Comparison of ENCODE assay signal across 21 cellular contexts in genomic region chrX:6187256-6187655, GRCh38. TPM values are rescaled to one million over a fixed set of nuclear protein-coding genes. Genes with fewer than 3 reads are reported as not detected.
A peak's percentile ranks its signal among the peaks of the same experiment; 100 is the strongest.
DNase-seq lines count a peak whose midpoint lies in the region; ATAC-seq, FAIRE-seq and TF ChIP-seq lines count a peak whose summit lies in the region.
"Had no signal": no experiment of that assay in that cellular context is flagged by ENCODE, and none has a peak within 500 bp of the region (broad histone marks: within the 10 kb centered on the region; RNA-seq: fewer than 3 reads in every experiment).

No MANE protein-coding gene starts in this region.

- peaks cover 5% of the 10 kb centered on the region for H3K79me1 ChIP-seq in H9 (ENCODE audit: insufficient read depth, low read depth, low read length, poor library complexity, severe bottlenecking)

- peak overlapping the region; percentile 59 for H3K27ac ChIP-seq in C4-2B
- no peak overlapping the region for H3K27ac ChIP-seq in H9 (ENCODE audit: insufficient read length, low read depth, low read length)
- H3K27ac ChIP-seq in K562 (ENCODE audit: extremely low read depth, low read depth, low read length), result no peak overlapping the region
- no peak overlapping the region for H3K27ac ChIP-seq in spleen
- H3K27ac ChIP-seq: BLaER1 treated with 17β-estradiol and CSF1 and Interleukin-3, amounts not matched to agents 10 nM and 100 nM had no signal

- no peak for TF ChIP-seq RAD21 in K562 (CRISPR knock-in tag; conservative IDR thresholded peaks at IDR 0.05 in 1 of 2, IDR thresholded peaks at IDR 0.05 in 1 of 2)

- H2BK12ac ChIP-seq in H9 (ENCODE audit: insufficient read length, low read depth, low read length), result no peak overlapping the region

- in situ Hi-C loops in K562 (cut with MboI), result no loop called here

- no peak for TF ChIP-seq EP300 in K562 (IDR thresholded peaks at IDR 0.05; ENCODE audit: low read length)

- H3K18ac ChIP-seq in H9 (ENCODE audit: insufficient read length, low read depth, low read length), result no peak overlapping the region

- H3K4me3 ChIP-seq in K562 (no peak overlapping the region), spleen (no peak overlapping the region)
- H3K4me3 ChIP-seq: BLaER1 treated with 17β-estradiol and CSF1 and Interleukin-3, amounts not matched to agents 10 nM and 100 nM; GM23338 had no signal

- no peak overlapping the region for H3K4ac ChIP-seq in H9 (ENCODE audit: low read depth, low read length)

- H3K4me1 ChIP-seq in H9 (ENCODE audit: insufficient read depth, low read length) (peaks cover 5% of the 10 kb centered on the region), K562 (replicated peaks in 1 of 2; ENCODE audit: control insufficient read depth in 2 of 2, insufficient read depth in 2 of 2, low read length in 2 of 2) (no peaks in the 10 kb centered on the region), spleen (no peaks in the 10 kb centered on the region)

- no peak overlapping the region for H4K91ac ChIP-seq in H9 (ENCODE audit: insufficient read length, low read depth, low read length)

- H3K23ac ChIP-seq in H9 (ENCODE audit: insufficient read length, low read depth, low read length), result no peak overlapping the region

- intact Hi-C loops in K562 (cut with micrococcal nuclease), result no loop called here
- intact Hi-C loops in spleen (cut with DNase I; ENCODE audit: low total_unique reads), result no loop called here
- intact Hi-C loops in activated CD8-positive, alpha-beta T cell treated with anti-CD3 and anti-CD28 coated beads for 36 hours (cut with micrococcal nuclease), result no loop called here
- intact Hi-C loops in activated CD4-positive, alpha-beta T cell treated with anti-CD3 and anti-CD28 coated beads, Interleukin-2, amount 10 ng/mL, durations not matched to agents 24 days and 14 days (cut with micrococcal nuclease), result no loop called here

- no peak overlapping the region for H4K8ac ChIP-seq in H9 (replicated peaks; ENCODE audit: insufficient read length, low read depth, low read length)

- H3K9me3 Mint-ChIP-seq in H9 (no peaks in the 10 kb centered on the region; a peak in 1 of 5 replicates), HFFc6 (peaks cover 19% of the 10 kb centered on the region)
- H3K9me3 Mint-ChIP-seq in activated CD8-positive, alpha-beta T cell treated with anti-CD3 and anti-CD28 coated beads for 36 hours, result no peaks in the 10 kb centered on the region
- no peaks in the 10 kb centered on the region for H3K9me3 Mint-ChIP-seq in activated CD4-positive, alpha-beta T cell treated with anti-CD3 and anti-CD28 coated beads, Interleukin-2, amount 10 ng/mL, durations not matched to agents 24 days and 14 days
- H3K9me3 Mint-ChIP-seq: GM23338, IgD-negative memory B cell had no signal

- peaks cover 23 to 34% of the 10 kb centered on the region in 2 experiments for H3K4me1 Mint-ChIP-seq in H9
- no peaks in the 10 kb centered on the region for H3K4me1 Mint-ChIP-seq in HFFc6 (ENCODE audit: low read depth)
- H3K4me1 Mint-ChIP-seq in activated CD8-positive, alpha-beta T cell treated with anti-CD3 and anti-CD28 coated beads for 36 hours (ENCODE audit: low read depth), result no peaks in the 10 kb centered on the region
- no peaks in the 10 kb centered on the region for H3K4me1 Mint-ChIP-seq in activated CD4-positive, alpha-beta T cell treated with anti-CD3 and anti-CD28 coated beads, Interleukin-2, amount 10 ng/mL, durations not matched to agents 24 days and 14 days
- H3K4me1 Mint-ChIP-seq: B cell; CD4-positive, CD25-positive, alpha-beta regulatory T cell; CD8-positive, alpha-beta memory T cell; IgD-negative memory B cell had no signal

- no CpG with 5 or more reads among the region's 28 CpGs for WGBS in H9 (ENCODE audit: extremely low coverage, insufficient read length, low lambda C conversion rate)
- 3% methylated on average over 10 of the region's 28 CpGs for WGBS in K562 (ENCODE audit: insufficient coverage, low coverage, missing lambda C conversion rate)
- 95 to 100% (median 97%) methylated on average over 23 to 28 of the region's 28 CpGs for WGBS in spleen, 5 donors

- BruUV-seq in K562 (replicated peaks; lab: Mats Ljungman, UMichigan), result no TSS peak

- H3K27ac Mint-ChIP-seq in H9 (no peak overlapping the region), HFFc6 (no peak overlapping the region)
- no peak overlapping the region for H3K27ac Mint-ChIP-seq in activated CD8-positive, alpha-beta T cell treated with anti-CD3 and anti-CD28 coated beads for 36 hours
- no peak overlapping the region for H3K27ac Mint-ChIP-seq in activated CD4-positive, alpha-beta T cell treated with anti-CD3 and anti-CD28 coated beads, Interleukin-2, amount 10 ng/mL, durations not matched to agents 24 days and 14 days
- H3K27ac Mint-ChIP-seq: B cell; CD4-positive, CD25-positive, alpha-beta regulatory T cell; CD8-positive, alpha-beta memory T cell; GM23338; IgD-negative memory B cell had no signal

- TF ChIP-seq POLR2A in K562 (conservative IDR thresholded peaks at IDR 0.05) (no peak), spleen (IDR thresholded peaks at IDR 0.05) (no peak)

- H3K4me2 ChIP-seq in H9 (ENCODE audit: insufficient read depth, insufficient read length, low read length), result no peak overlapping the region
- no peak overlapping the region for H3K4me2 ChIP-seq in K562 (ENCODE audit: insufficient read depth, low read length)
- H3K4me2 ChIP-seq: BLaER1 treated with 17β-estradiol and CSF1 and Interleukin-3, amounts not matched to agents 10 nM and 100 nM; GM23338 had no signal

- H4K20me1 ChIP-seq in H9 (ENCODE audit: control insufficient read depth, insufficient read depth, insufficient read length) (no peaks in the 10 kb centered on the region), K562 (replicated peaks; ENCODE audit: control insufficient read depth, insufficient read depth, low read length) (no peaks in the 10 kb centered on the region)
- H4K20me1 ChIP-seq: BLaER1 treated with 17β-estradiol and CSF1 and Interleukin-3, amounts not matched to agents 10 nM and 100 nM had no signal

- H3K79me2 ChIP-seq in H9 (ENCODE audit: insufficient read depth, low read length) (peaks cover 39% of the 10 kb centered on the region), K562 (ENCODE audit: control insufficient read depth, insufficient read depth, low read length) (no peaks in the 10 kb centered on the region)

- H3K9ac ChIP-seq in H9 (ENCODE audit: extremely low read depth, insufficient read length, low read length), result no peak overlapping the region
- H3K9ac ChIP-seq in K562 (ENCODE audit: insufficient read depth in 1 of 2, low read depth in 2 of 2, low read length in 2 of 2), result no peak overlapping the region
- H3K9ac ChIP-seq: BLaER1 treated with 17β-estradiol and CSF1 and Interleukin-3, amounts not matched to agents 10 nM and 100 nM had no signal

- DNase-seq in H9 (no peak), K562 (ENCODE audit: extremely low read depth in 1 of 4, low spot score in 3 of 4) (no peak), spleen (peak; percentile 69), HFFc6 (no peak)
- DNase-seq in activated CD8-positive, alpha-beta T cell treated with anti-CD3 and anti-CD28 coated beads for 36 hours, result no peak
- DNase-seq in activated CD4-positive, alpha-beta T cell treated with anti-CD3 and anti-CD28 coated beads, Interleukin-2, amount 10 ng/mL, durations not matched to agents 24 days and 14 days, result no peak
- DNase-seq: CD4-positive, CD25-positive, alpha-beta regulatory T cell; CD8-positive, alpha-beta memory T cell; COR-L47; DMS 273 treated with DMSO at 0.1 percent for 48 hours; GDM1 had no signal

- no peak for ATAC-seq in K562
- ATAC-seq in activated CD8-positive, alpha-beta T cell treated with anti-CD3 and anti-CD28 coated beads for 36 hours, result no peak
- ATAC-seq: GM23338, HCT116 had no signal

- H3K4me3 Mint-ChIP-seq in H9 (no peak overlapping the region), HFFc6 (no peak overlapping the region)
- no peak overlapping the region for H3K4me3 Mint-ChIP-seq in activated CD8-positive, alpha-beta T cell treated with anti-CD3 and anti-CD28 coated beads for 36 hours
- no peak overlapping the region for H3K4me3 Mint-ChIP-seq in activated CD4-positive, alpha-beta T cell treated with anti-CD3 and anti-CD28 coated beads, Interleukin-2, amount 10 ng/mL, durations not matched to agents 24 days and 14 days
- H3K4me3 Mint-ChIP-seq: B cell; CD4-positive, CD25-positive, alpha-beta regulatory T cell; CD8-positive, alpha-beta memory T cell; GM23338; IgD-negative memory B cell had no signal

- no peak overlapping the region for H4K5ac ChIP-seq in H9 (ENCODE audit: insufficient read length, low read depth, low read length)

- no peak for TF ChIP-seq CTCF in C4-2B (conservative IDR thresholded peaks at IDR 0.05)
- no peak for TF ChIP-seq CTCF in H9 (conservative IDR thresholded peaks at IDR 0.05)
- TF ChIP-seq CTCF in K562 (IDR thresholded peaks at IDR 0.05 in 2 of 3, conservative IDR thresholded peaks at IDR 0.05 in 1 of 3; ENCODE audit: insufficient read depth in 2 of 3, low read depth in 1 of 3, low read length in 3 of 3), result no peak
- no peak for TF ChIP-seq CTCF in spleen (IDR thresholded peaks at IDR 0.05 in 8 of 11, conservative IDR thresholded peaks at IDR 0.05 in 3 of 11)
- no peak for TF ChIP-seq CTCF in HFFc6 (IDR thresholded peaks at IDR 0.05)
- TF ChIP-seq CTCF in activated CD8-positive, alpha-beta T cell treated with anti-CD3 and anti-CD28 coated beads for 36 hours (IDR thresholded peaks at IDR 0.05), result no peak

- H3K36me3 Mint-ChIP-seq in H9 (ENCODE audit: insufficient read depth in 1 of 3, low read depth in 3 of 3) (peaks cover 35 to 41% (median 37%) of the 10 kb centered on the region in 3 experiments), HFFc6 (ENCODE audit: low read depth) (no peaks in the 10 kb centered on the region)
- H3K36me3 Mint-ChIP-seq in activated CD8-positive, alpha-beta T cell treated with anti-CD3 and anti-CD28 coated beads for 36 hours (ENCODE audit: low read depth), result no peaks in the 10 kb centered on the region
- no peaks in the 10 kb centered on the region for H3K36me3 Mint-ChIP-seq in activated CD4-positive, alpha-beta T cell treated with anti-CD3 and anti-CD28 coated beads, Interleukin-2, amount 10 ng/mL, durations not matched to agents 24 days and 14 days (ENCODE audit: low read depth)
- H3K36me3 Mint-ChIP-seq: CD4-positive, CD25-positive, alpha-beta regulatory T cell; CD8-positive, alpha-beta memory T cell; IgD-negative memory B cell had no signal

- no peak overlapping the region for H2AFZ ChIP-seq in H9 (ENCODE audit: low read length)
- no peak overlapping the region for H2AFZ ChIP-seq in K562 (ENCODE audit: low read depth, low read length)
- H2AFZ ChIP-seq: GM23338 had no signal

- H3K27me3 Mint-ChIP-seq in H9 (ENCODE audit: low read depth), result no peaks in the 10 kb centered on the region
- no peaks in the 10 kb centered on the region for H3K27me3 Mint-ChIP-seq in HFFc6 (ENCODE audit: insufficient read depth)
- no peaks in the 10 kb centered on the region for H3K27me3 Mint-ChIP-seq in activated CD8-positive, alpha-beta T cell treated with anti-CD3 and anti-CD28 coated beads for 36 hours
- no peaks in the 10 kb centered on the region for H3K27me3 Mint-ChIP-seq in activated CD4-positive, alpha-beta T cell treated with anti-CD3 and anti-CD28 coated beads, Interleukin-2, amount 10 ng/mL, durations not matched to agents 24 days and 14 days
- H3K27me3 Mint-ChIP-seq: B cell; CD4-positive, CD25-positive, alpha-beta regulatory T cell; CD8-positive, alpha-beta memory T cell had no signal

- H3K14ac ChIP-seq in H9 (ENCODE audit: insufficient read depth, low read length), result no peak overlapping the region; the same call in 1 of the 2 replicates

- FAIRE-seq in K562 (lab: Jason Lieb, UNC), result no peak
- FAIRE-seq: GM12892, GM18507, H54, HTR-8/SVneo had no signal

- H2BK15ac ChIP-seq in H9 (ENCODE audit: low read depth, low read length), result no peak overlapping the region

- no peaks in the 10 kb centered on the region for H3K23me2 ChIP-seq in H9 (ENCODE audit: insufficient read length, low read depth, low read length, poor library complexity, severe bottlenecking)

- H2AK5ac ChIP-seq in H9 (ENCODE audit: insufficient read length, low read length), result no peak overlapping the region

- H3K27me3 ChIP-seq in H9 (ENCODE audit: insufficient read depth, low read length) (no peaks in the 10 kb centered on the region), K562 (ENCODE audit: control insufficient read depth in 2 of 2, insufficient read depth in 2 of 2, low read length in 2 of 2) (no peaks in the 10 kb centered on the region), spleen (replicated peaks in 1 of 7) (no peaks in the 10 kb centered on the region)
- H3K27me3 ChIP-seq: BLaER1 treated with 17β-estradiol and CSF1 and Interleukin-3, amounts not matched to agents 10 nM and 100 nM had no signal

- no peak overlapping the region for H3K56ac ChIP-seq in H9 (ENCODE audit: insufficient read length, low read depth, low read length)

- POLR2A ChIA-PET in K562 (lab: Yijun Ruan, JAX), result no interaction called here
- POLR2A ChIA-PET in activated CD8-positive, alpha-beta T cell treated with anti-CD3 and anti-CD28 coated beads for 36 hours (lab: Charles Lee), result no interaction called here

- H3K9me3 ChIP-seq in H9 (ENCODE audit: control insufficient read depth, low read depth, low read length) (no peaks in the 10 kb centered on the region), K562 (replicated peaks; ENCODE audit: control insufficient read depth, insufficient read depth, low read depth, low read length) (no peaks in the 10 kb centered on the region), spleen (no peaks in the 10 kb centered on the region)

- peak overlapping the region; percentile 69 for H2BK5ac ChIP-seq in H9 (ENCODE audit: insufficient read length, low read length)

- no peak overlapping the region for H2BK20ac ChIP-seq in H9 (ENCODE audit: low read depth, low read length, poor library complexity, severe bottlenecking)

- no peak overlapping the region for H2BK120ac ChIP-seq in H9 (ENCODE audit: low read depth, low read length, poor library complexity, severe bottlenecking)

- CTCF ChIA-PET in K562 (lab: Yijun Ruan, JAX; ENCODE audit: low intra/inter-chr PET ratio), result no interaction called here
- CTCF ChIA-PET in activated CD8-positive, alpha-beta T cell treated with anti-CD3 and anti-CD28 coated beads for 36 hours (lab: Charles Lee), result no interaction called here

- H3K36me3 ChIP-seq in K562 (ENCODE audit: control insufficient read depth, insufficient read depth, low read length), result no peaks in the 10 kb centered on the region
- H3K36me3 ChIP-seq in spleen, result no peaks in the 10 kb centered on the region
- H3K36me3 ChIP-seq: BLaER1 treated with 17β-estradiol and CSF1 and Interleukin-3, amounts not matched to agents 10 nM and 100 nM had no signal

- no peak overlapping the region for H3T11ph ChIP-seq in H9 (ENCODE audit: low read length)

- H3K9me1 ChIP-seq in K562 (ENCODE audit: control insufficient read depth, insufficient read depth, low read length), result no peaks in the 10 kb centered on the region

RNA-seq across cellular contexts. Expression of gene NLGN4X, which starts 41.4 kb away (rescaled TPM):
- 106 and 111 TPM in 2 replicates for total RNA-seq in H9 (2021)
- not detected in 2 replicates for total RNA-seq in K562 (2011; cell fraction: chromatin; rRNA removed; ENCODE audit: low replicate concordance)
- not detected in 2 replicates for total RNA-seq in K562 (2011; cell fraction: nucleolus; rRNA removed)
- total RNA-seq in K562 (2011; cell fraction: nucleoplasm; rRNA removed), result not detected in 2 replicates
- total RNA-seq in K562 (2014; rRNA removed), result 0.04 TPM in 1 of 2 replicates, not detected in the other
- not detected in 2 replicates for total RNA-seq in K562 (2014; rRNA removed; fragmentation: Illumina TruSeq; extraction: Trizol)
- 0.04 TPM in 1 of 2 replicates, not detected in the other for total RNA-seq in K562 (2015; rRNA removed; fragmentation: Illumina TruSeq; extraction: Trizol)
- total RNA-seq in K562 (2021), result 0.07 and 0.11 TPM in 2 replicates
- polyA plus RNA-seq in K562 (2011; rRNA removed), result not detected in 2 replicates
- polyA plus RNA-seq in K562 (2011; cell fraction: cytosol; rRNA removed), result 0.03 and 0.15 TPM in 2 replicates
- polyA plus RNA-seq in K562 (2011; cell fraction: nucleus; rRNA removed), result not detected in 2 replicates
- 0.12 TPM in 1 of 2 replicates, not detected in the other for polyA plus RNA-seq in K562 (2012)
- not detected in 2 replicates for polyA plus RNA-seq in K562 (2014; fragmentation: Illumina TruSeq; extraction: Trizol)
- not detected for polyA plus RNA-seq in K562 (2014; fragmentation: Nextera tagmentation; extraction: Ambion mirVana)
- not detected in 2 replicates for polyA plus RNA-seq in K562 (2014; rRNA removed)
- not detected in 2 replicates for polyA minus RNA-seq in K562 (2011; rRNA and poly(A)+ RNA removed)
- polyA minus RNA-seq in K562 (2011; cell fraction: cytosol; rRNA and poly(A)+ RNA removed), result not detected in 2 replicates
- not detected in 2 replicates for polyA minus RNA-seq in K562 (2011; cell fraction: nucleus; rRNA and poly(A)+ RNA removed)
- 10 to 100 TPM in 2 of 7 donors, 1 to 10 TPM in 5; 3.8 to 16.1 (median 8.8) TPM for total RNA-seq in spleen
- 1 to 10 TPM in 2 of 3 donors, under 1 TPM in 1; 0.68 to 2.6 (median 1.7) TPM for polyA plus RNA-seq in spleen
- total RNA-seq in HFFc6 (2021; fragmentation: NEBNext Ultra II Directional; extraction: Animal tissue kit (Norgen Biotek cat#: 25700)), result not detected
- total RNA-seq in activated CD8-positive, alpha-beta T cell treated with anti-CD3 and anti-CD28 coated beads for 36 hours, result not detected
- total RNA-seq in activated CD4-positive, alpha-beta T cell treated with anti-CD3 and anti-CD28 coated beads, Interleukin-2, amount 10 ng/mL, durations not matched to agents 24 days and 14 days, result not detected in 2 replicates
- total RNA-seq: CD4-positive, CD25-positive, alpha-beta regulatory T cell; CD8-positive, alpha-beta memory T cell had no signal
- polyA plus RNA-seq: CD4-positive, CD25-positive, alpha-beta regulatory T cell; IgD-negative memory B cell had no signal
